ENCODE assay signal across 8 cellular contexts in the genomic region with DNA sequence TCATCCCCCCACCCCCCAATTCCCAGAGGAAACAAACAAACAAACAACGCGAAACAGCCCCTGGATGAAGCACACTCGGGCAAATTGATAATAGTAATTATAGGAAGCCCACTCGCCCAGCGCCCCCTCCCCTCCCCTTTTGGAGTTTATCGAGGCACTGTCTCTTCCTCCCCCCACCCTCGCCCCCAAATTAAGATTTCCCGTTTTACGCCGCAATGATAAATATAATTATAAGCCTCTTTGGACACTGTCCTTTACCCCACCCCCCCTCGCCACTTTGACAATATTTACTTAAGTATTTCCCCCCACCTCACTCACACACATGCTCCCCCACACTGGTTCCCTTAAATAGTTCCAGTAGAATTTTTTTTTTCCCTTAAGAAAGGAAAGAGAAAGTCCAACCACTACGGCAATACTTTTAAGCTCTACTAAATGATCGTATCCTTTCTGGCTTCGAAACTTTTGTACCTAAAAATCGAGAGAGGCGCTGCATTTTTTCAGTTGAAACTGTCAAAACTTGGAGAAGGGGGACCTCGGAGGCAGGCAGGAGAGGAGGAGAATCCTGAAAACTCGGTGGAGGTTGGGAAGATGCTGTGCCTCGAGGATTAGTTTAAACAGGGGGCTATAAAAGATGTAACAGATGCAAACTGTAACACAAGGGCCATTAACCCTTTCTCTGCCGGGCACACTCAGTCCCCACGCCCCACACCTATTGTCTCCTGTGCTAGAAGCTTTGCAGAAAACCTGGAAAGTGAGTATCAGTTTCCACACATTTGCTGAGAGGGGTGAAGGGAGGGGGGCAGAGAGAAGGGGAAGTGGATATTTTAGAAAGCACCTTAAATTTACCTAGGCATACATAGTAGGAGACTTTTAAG. TPM values are rescaled to one million over a fixed set of nuclear protein-coding genes. Genes with fewer than 3 reads are reported as not detected.
DNase-seq lines count a peak whose midpoint lies in the region; ATAC-seq and TF ChIP-seq lines count a peak whose summit lies in the region.

No MANE protein-coding gene starts in this region.

- H3K4me1 ChIP-seq in upper lobe of left lung, result peaks cover 5 to 27% (median 14%) of the 10 kb centered on the region in 4 donors

- no peak for DNase-seq in activated naive CD8-positive, alpha-beta T cell treated with anti-CD3 and anti-CD28 coated beads for 36 hours
- DNase-seq in lower leg skin (ENCODE audit: low spot score in 2 of 2), result no peak
- no peak for DNase-seq in upper lobe of left lung
- DNase-seq in DMS53 (lab: John Stamatoyannopoulos, UW), result no peak

- peaks cover 34% of the 10 kb centered on the region for H3K27me3 Mint-ChIP-seq in activated naive CD8-positive, alpha-beta T cell
- peaks cover 26% of the 10 kb centered on the region for H3K27me3 Mint-ChIP-seq in activated naive CD8-positive, alpha-beta T cell treated with anti-CD3 and anti-CD28 coated beads for 36 hours

- H3K4me1 Mint-ChIP-seq in activated naive CD8-positive, alpha-beta T cell (ENCODE audit: low read depth), result peaks cover 30% of the 10 kb centered on the region
- peaks cover 21% of the 10 kb centered on the region for H3K4me1 Mint-ChIP-seq in activated naive CD8-positive, alpha-beta T cell treated with anti-CD3 and anti-CD28 coated beads for 36 hours

- no peak for TF ChIP-seq POLR2A in lower leg skin (IDR thresholded peaks at IDR 0.05)
- no peak for TF ChIP-seq POLR2A in upper lobe of left lung (IDR thresholded peaks at IDR 0.05)

- H3K9me3 ChIP-seq in upper lobe of left lung, result no peaks in the 10 kb centered on the region

- H3K4me3 ChIP-seq in lower leg skin (ENCODE audit: low read depth, poor library complexity, severe bottlenecking) (peak overlapping the region; percentile 73), upper lobe of left lung (peak overlapping the region; percentile 54 to 67 (median 58))

- no peak overlapping the region for H3K4me3 Mint-ChIP-seq in activated naive CD8-positive, alpha-beta T cell
- no peak overlapping the region for H3K4me3 Mint-ChIP-seq in activated naive CD8-positive, alpha-beta T cell treated with anti-CD3 and anti-CD28 coated beads for 36 hours

- H3K27ac Mint-ChIP-seq in activated naive CD8-positive, alpha-beta T cell, result peak overlapping the region; percentile 73
- no peak overlapping the region for H3K27ac Mint-ChIP-seq in activated naive CD8-positive, alpha-beta T cell treated with anti-CD3 and anti-CD28 coated beads for 36 hours

- intact Hi-C loops in lower leg skin (cut with DNase I; ENCODE audit: low total_unique reads), result loop anchor here (5.0 to 10.0 kb wide), 2 partner anchors 183 to 566 kb away; a partner anchor contains a TSS

- 2 to 4% methylated on average over 21 of the region's 21 CpGs for WGBS in lower leg skin, 2 donors
- 4 to 5% methylated on average over 21 of the region's 21 CpGs for WGBS in upper lobe of left lung, 2 donors

- TF ChIP-seq EP300 in upper lobe of left lung (IDR thresholded peaks at IDR 0.05), result no peak

- no peaks in the 10 kb centered on the region for H3K36me3 ChIP-seq in upper lobe of left lung

- TF ChIP-seq CTCF in lower leg skin (IDR thresholded peaks at IDR 0.05) (no peak), upper lobe of left lung (IDR thresholded peaks at IDR 0.05) (no peak)

- H3K9me3 Mint-ChIP-seq in activated naive CD8-positive, alpha-beta T cell (ENCODE audit: low read depth), result no peaks in the 10 kb centered on the region
- H3K9me3 Mint-ChIP-seq in activated naive CD8-positive, alpha-beta T cell treated with anti-CD3 and anti-CD28 coated beads for 36 hours, result no peaks in the 10 kb centered on the region

- peaks cover 0 to 4% (median 2%) of the 10 kb centered on the region in 4 donors for H3K27me3 ChIP-seq in upper lobe of left lung

- no peaks in the 10 kb centered on the region for H3K36me3 Mint-ChIP-seq in activated naive CD8-positive, alpha-beta T cell
- H3K36me3 Mint-ChIP-seq in activated naive CD8-positive, alpha-beta T cell treated with anti-CD3 and anti-CD28 coated beads for 36 hours, result peaks cover 2% of the 10 kb centered on the region

- ATAC-seq in upper lobe of left lung (ENCODE audit: low FRiP score in 2 of 2) (no peak), HG03571 (IDR thresholded peaks at IDR 0.05; ENCODE audit: unreplicated experiment) (no peak), GM21526 (IDR thresholded peaks at IDR 0.05; ENCODE audit: low FRiP score, unreplicated experiment) (no peak)

- H3K27ac ChIP-seq in angular gyrus (ENCODE audit: low read depth, low read length) (peak overlapping the region; percentile 99), upper lobe of left lung (peak overlapping the region; percentile 96 to 99 (median 98))

RNA-seq across cellular contexts. Expression of gene ZEB2, which starts 1.9 kb away (rescaled TPM):
- total RNA-seq in activated naive CD8-positive, alpha-beta T cell treated with anti-CD3 and anti-CD28 coated beads for 36 hours, result 10 to 100 TPM in 1 of 2 experiments, 1 to 10 TPM in 1; 9.0 to 10.5 TPM
- 10 to 100 TPM; 13.8 to 38.8 (median 30.3) TPM for total RNA-seq in lower leg skin
- 100 to 1,000 TPM; 104 to 237 (median 148) TPM for total RNA-seq in upper lobe of left lung
